Comparison of ENCODE assay signal across 13 cellular contexts in the genomic region with DNA sequence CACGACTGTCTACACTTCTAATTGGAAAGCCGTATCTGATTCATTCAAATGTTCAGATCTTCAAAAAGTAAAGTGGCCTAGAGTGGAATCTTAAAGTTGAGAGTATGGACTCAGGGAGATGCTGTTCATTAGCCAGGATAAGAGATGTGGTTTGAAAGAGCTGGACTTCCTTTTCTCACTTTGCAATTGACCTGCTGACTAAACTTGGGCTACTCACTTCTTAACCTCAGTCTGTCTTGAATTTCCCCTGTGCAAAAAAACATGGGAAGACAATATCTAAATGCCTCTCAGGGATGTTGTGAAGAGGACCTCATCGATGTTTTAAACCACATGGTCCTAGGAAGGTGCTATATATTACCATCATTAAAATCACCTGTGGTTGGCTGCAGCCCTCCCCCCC.
DNase-seq lines count a peak whose midpoint lies in the region; ATAC-seq and TF ChIP-seq lines count a peak whose summit lies in the region.
"Had no signal": no experiment of that assay in that cellular context is flagged by ENCODE, and none has a peak within 500 bp of the region (broad histone marks: within the 10 kb centered on the region; RNA-seq: fewer than 3 reads in every experiment).

No MANE protein-coding gene starts in this region.

- H3K9ac ChIP-seq in H9 (ENCODE audit: extremely low read depth, insufficient read length, low read length), result no peak overlapping the region

- H3K9me2 ChIP-seq in GM23338 (ENCODE audit: insufficient read depth), result 0 out of 2 replicates have a peak, but pooled peaks cover 6% of the 10 kb centered on the region

- no peak overlapping the region for H3K4me3 Mint-ChIP-seq in activated naive CD8-positive, alpha-beta T cell
- H3K4me3 Mint-ChIP-seq in GM23338 (no peak overlapping the region), H9 (no peak overlapping the region)

- POLR2A ChIA-PET in GM10248 (lab: Yijun Ruan, JAX), result no interaction called here

- H2BK12ac ChIP-seq in H9 (ENCODE audit: insufficient read length, low read depth, low read length), result no peak overlapping the region

- H3K27me3 ChIP-seq in GM23338 (ENCODE audit: insufficient read depth) (no peaks in the 10 kb centered on the region), H9 (ENCODE audit: insufficient read depth, low read length) (no peaks in the 10 kb centered on the region)
- H3K27me3 ChIP-seq: body of pancreas had no signal

- TF ChIP-seq CTCF in GM10248 (IDR thresholded peaks at IDR 0.05; ENCODE audit: control extremely low read depth, extremely low read depth, low read depth, missing control alignments) (no peak), GM23338 (conservative IDR thresholded peaks at IDR 0.05; ENCODE audit: low read depth in 2 of 2) (no peak), H9 (conservative IDR thresholded peaks at IDR 0.05) (no peak)

- no peak overlapping the region for H3K56ac ChIP-seq in H9 (ENCODE audit: insufficient read length, low read depth, low read length)

- H2AFZ ChIP-seq in GM23338 (no peak overlapping the region), H9 (ENCODE audit: low read length) (no peak overlapping the region)

- peaks cover 4% of the 10 kb centered on the region for H3K9me3 Mint-ChIP-seq in activated naive CD8-positive, alpha-beta T cell (ENCODE audit: low read depth)
- H3K9me3 Mint-ChIP-seq in GM23338 (peaks cover 3% of the 10 kb centered on the region; the same call in 1 of the 3 replicates), H9 (peaks cover 3 to 4% of the 10 kb centered on the region in 2 experiments; a peak in 2 of 5 replicates)
- H3K9me3 Mint-ChIP-seq: CD8-positive, alpha-beta memory T cell had no signal

- no peak overlapping the region for H3K14ac ChIP-seq in H9 (ENCODE audit: insufficient read depth, low read length)

- no peaks in the 10 kb centered on the region for H3K36me3 ChIP-seq in GM23338 (ENCODE audit: insufficient read depth)

- no peak overlapping the region for H4K5ac ChIP-seq in H9 (ENCODE audit: insufficient read length, low read depth, low read length)

- no peaks in the 10 kb centered on the region for H3K9me3 ChIP-seq in H9 (ENCODE audit: control insufficient read depth, low read depth, low read length)
- H3K9me3 ChIP-seq: body of pancreas had no signal

- no peak overlapping the region for H4K91ac ChIP-seq in H9 (ENCODE audit: insufficient read length, low read depth, low read length)

- H3K79me2 ChIP-seq in GM23338 (replicated peaks; ENCODE audit: insufficient read depth), result no peaks in the 10 kb centered on the region
- H3K79me2 ChIP-seq in H9 (ENCODE audit: insufficient read depth, low read length), result no peaks in the 10 kb centered on the region

- H3K27ac Mint-ChIP-seq in activated naive CD8-positive, alpha-beta T cell, result peak overlapping the region; percentile 36
- H3K27ac Mint-ChIP-seq in GM23338 (no peak overlapping the region), H9 (no peak overlapping the region)

- peak; percentile 34 for DNase-seq in GM10248 (ENCODE audit: extremely low spot score)
- no peak for DNase-seq in foreskin melanocyte
- DNase-seq in GM23338 (ENCODE audit: low spot score), result no peak
- DNase-seq in A172 (ENCODE audit: low spot score), result no peak
- DNase-seq in H9, result no peak
- DNase-seq: body of pancreas; CD8-positive, alpha-beta memory T cell; Karpas-422; T1000 had no signal

- no peak overlapping the region for H3K18ac ChIP-seq in H9 (ENCODE audit: insufficient read length, low read depth, low read length)

- CTCF ChIA-PET in GM10248 (lab: Yijun Ruan, JAX), result interaction anchor here (0.9 to 2.0 kb wide), 7 partner anchors 12 to 100 kb away, joined by 3 to 4 read pairs (median 3); no protein-coding TSS in a partner anchor

- H3K79me1 ChIP-seq in H9 (ENCODE audit: insufficient read depth, low read depth, low read length, poor library complexity, severe bottlenecking), result no peaks in the 10 kb centered on the region

- no peak overlapping the region for H2BK5ac ChIP-seq in H9 (ENCODE audit: insufficient read length, low read length)

- H3T11ph ChIP-seq in H9 (ENCODE audit: low read length), result no peak overlapping the region

- no CpG with 5 or more reads among the region's 3 CpGs for WGBS in H9 (ENCODE audit: extremely low coverage, insufficient read length, low lambda C conversion rate)

- H3K4ac ChIP-seq in H9 (ENCODE audit: low read depth, low read length), result no peak overlapping the region

- ATAC-seq in GM19023 (IDR thresholded peaks at IDR 0.05; ENCODE audit: unreplicated experiment) (peak; percentile 52), HG02981 (IDR thresholded peaks at IDR 0.05; ENCODE audit: unreplicated experiment) (peak; percentile 51), GM23338 (no peak)
- ATAC-seq: body of pancreas, Panc1 had no signal

- peaks cover 35% of the 10 kb centered on the region for H3K36me3 Mint-ChIP-seq in activated naive CD8-positive, alpha-beta T cell
- no peaks in the 10 kb centered on the region for H3K36me3 Mint-ChIP-seq in GM23338 (ENCODE audit: low read depth)
- peaks cover 0 to 4% (median 0%) of the 10 kb centered on the region in 3 experiments; a peak in 2 of 7 replicates for H3K36me3 Mint-ChIP-seq in H9 (ENCODE audit: insufficient read depth in 1 of 3, low read depth in 3 of 3)

- no peak overlapping the region for H2AK5ac ChIP-seq in H9 (ENCODE audit: insufficient read length, low read length)

- H2BK120ac ChIP-seq in H9 (ENCODE audit: low read depth, low read length, poor library complexity, severe bottlenecking), result no peak overlapping the region

- H4K8ac ChIP-seq in H9 (replicated peaks; ENCODE audit: insufficient read length, low read depth, low read length), result no peak overlapping the region

- H3K27ac ChIP-seq in GM23338 (ENCODE audit: low read depth) (no peak overlapping the region), H9 (ENCODE audit: insufficient read length, low read depth, low read length) (no peak overlapping the region)
- H3K27ac ChIP-seq: body of pancreas had no signal

- no peaks in the 10 kb centered on the region for H3K23me2 ChIP-seq in H9 (ENCODE audit: insufficient read length, low read depth, low read length, poor library complexity, severe bottlenecking)

- no peaks in the 10 kb centered on the region for H3F3A ChIP-seq in GM23338 (replicated peaks; ENCODE audit: low read depth)

- H3K27me3 Mint-ChIP-seq in activated naive CD8-positive, alpha-beta T cell, result no peaks in the 10 kb centered on the region
- H3K27me3 Mint-ChIP-seq in GM23338 (ENCODE audit: insufficient read depth, low read depth, poor library complexity) (no peaks in the 10 kb centered on the region), H9 (ENCODE audit: low read depth) (0 out of 2 replicates have a peak, but pooled peaks cover 3% of the 10 kb centered on the region)
- H3K27me3 Mint-ChIP-seq: CD8-positive, alpha-beta memory T cell had no signal

- H3K4me2 ChIP-seq in GM23338, result no peak overlapping the region
- H3K4me2 ChIP-seq in H9 (ENCODE audit: insufficient read depth, insufficient read length, low read length), result no peak overlapping the region

- H3K4me1 ChIP-seq in GM23338 (ENCODE audit: insufficient read depth) (no peaks in the 10 kb centered on the region), H9 (ENCODE audit: insufficient read depth, low read length) (no peaks in the 10 kb centered on the region)
- H3K4me1 ChIP-seq: body of pancreas had no signal

- no peak overlapping the region for H3K4me3 ChIP-seq in GM23338
- H3K4me3 ChIP-seq: body of pancreas had no signal

- H3K23ac ChIP-seq in H9 (ENCODE audit: insufficient read length, low read depth, low read length), result no peak overlapping the region

- no peak overlapping the region for H2BK20ac ChIP-seq in H9 (ENCODE audit: low read depth, low read length, poor library complexity, severe bottlenecking)

- H4K20me1 ChIP-seq in GM23338 (replicated peaks; ENCODE audit: insufficient read depth) (no peaks in the 10 kb centered on the region), H9 (ENCODE audit: control insufficient read depth, insufficient read depth, insufficient read length) (no peaks in the 10 kb centered on the region)

- no peak overlapping the region for H2BK15ac ChIP-seq in H9 (ENCODE audit: low read depth, low read length)

- peaks cover 79% of the 10 kb centered on the region for H3K4me1 Mint-ChIP-seq in activated naive CD8-positive, alpha-beta T cell (ENCODE audit: low read depth)
- H3K4me1 Mint-ChIP-seq in GM23338 (no peaks in the 10 kb centered on the region), H9 (peaks cover 4 to 7% of the 10 kb centered on the region in 2 experiments; a peak in 2 of 4 replicates)

TF ChIP-seq in GM23338, 12 proteins besides CTCF, POLR2A, EP300 and RAD21 (continues in another document):
- TF ChIP-seq ZNF114 (CRISPR knock-in tag; IDR thresholded peaks at IDR 0.05) (no peak), EZH2phosphoT487 (IDR thresholded peaks at IDR 0.05; ENCODE audit: unreplicated experiment) (no peak), JUNB (IDR thresholded peaks at IDR 0.05; ENCODE audit: unreplicated experiment) (no peak), EZH2 (IDR thresholded peaks at IDR 0.05; ENCODE audit: low read depth, unreplicated experiment) (no peak), NANOG (IDR thresholded peaks at IDR 0.05; ENCODE audit: borderline replicate concordance) (no peak), CREB1 (CRISPR knock-in tag; IDR thresholded peaks at IDR 0.05; ENCODE audit: low read depth) (no peak)
- TF ChIP-seq, protein P1, sequence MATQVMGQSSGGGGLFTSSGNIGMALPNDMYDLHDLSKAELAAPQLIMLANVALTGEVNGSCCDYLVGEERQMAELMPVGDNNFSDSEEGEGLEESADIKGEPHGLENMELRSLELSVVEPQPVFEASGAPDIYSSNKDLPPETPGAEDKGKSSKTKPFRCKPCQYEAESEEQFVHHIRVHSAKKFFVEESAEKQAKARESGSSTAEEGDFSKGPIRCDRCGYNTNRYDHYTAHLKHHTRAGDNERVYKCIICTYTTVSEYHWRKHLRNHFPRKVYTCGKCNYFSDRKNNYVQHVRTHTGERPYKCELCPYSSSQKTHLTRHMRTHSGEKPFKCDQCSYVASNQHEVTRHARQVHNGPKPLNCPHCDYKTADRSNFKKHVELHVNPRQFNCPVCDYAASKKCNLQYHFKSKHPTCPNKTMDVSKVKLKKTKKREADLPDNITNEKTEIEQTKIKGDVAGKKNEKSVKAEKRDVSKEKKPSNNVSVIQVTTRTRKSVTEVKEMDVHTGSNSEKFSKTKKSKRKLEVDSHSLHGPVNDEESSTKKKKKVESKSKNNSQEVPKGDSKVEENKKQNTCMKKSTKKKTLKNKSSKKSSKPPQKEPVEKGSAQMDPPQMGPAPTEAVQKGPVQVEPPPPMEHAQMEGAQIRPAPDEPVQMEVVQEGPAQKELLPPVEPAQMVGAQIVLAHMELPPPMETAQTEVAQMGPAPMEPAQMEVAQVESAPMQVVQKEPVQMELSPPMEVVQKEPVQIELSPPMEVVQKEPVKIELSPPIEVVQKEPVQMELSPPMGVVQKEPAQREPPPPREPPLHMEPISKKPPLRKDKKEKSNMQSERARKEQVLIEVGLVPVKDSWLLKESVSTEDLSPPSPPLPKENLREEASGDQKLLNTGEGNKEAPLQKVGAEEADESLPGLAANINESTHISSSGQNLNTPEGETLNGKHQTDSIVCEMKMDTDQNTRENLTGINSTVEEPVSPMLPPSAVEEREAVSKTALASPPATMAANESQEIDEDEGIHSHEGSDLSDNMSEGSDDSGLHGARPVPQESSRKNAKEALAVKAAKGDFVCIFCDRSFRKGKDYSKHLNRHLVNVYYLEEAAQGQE (IDR thresholded peaks at IDR 0.05; ENCODE audit: unreplicated experiment), result no peak
